ENCODE assay signal across 9 cellular contexts in genomic region chr12:6430124-6430989, GRCh38. TPM values are rescaled to one million over a fixed set of nuclear protein-coding genes. Genes with fewer than 3 reads are reported as not detected.
DNase-seq lines count a peak whose midpoint lies in the region; ATAC-seq and TF ChIP-seq lines count a peak whose summit lies in the region.
"Had no signal": no experiment of that assay in that cellular context is flagged by ENCODE, and none has a peak within 500 bp of the region (broad histone marks: within the 10 kb centered on the region; RNA-seq: fewer than 3 reads in every experiment).

No MANE protein-coding gene starts in this region.

- no peak overlapping the region for H3K4me3 Mint-ChIP-seq in endodermal cell
- H3K4me3 Mint-ChIP-seq: neural crest cell had no signal

- H3K27ac ChIP-seq in VCaP: peak overlapping the region; percentile 80
- no peak overlapping the region for H3K27ac ChIP-seq in endodermal cell (ENCODE audit: low read depth, low read length)
- peak overlapping the region; percentile 83 for H3K27ac ChIP-seq in suprapubic skin

- WGBS in endodermal cell (ENCODE audit: insufficient coverage in 1 of 2, insufficient read length in 1 of 2), 2 experiments: 93% methylated on average over 16 to 18 of the region's 19 CpGs
- 20% methylated on average over 19 of the region's 19 CpGs for WGBS in suprapubic skin

- H3K9me3 Mint-ChIP-seq in endodermal cell: no peaks in the 10 kb centered on the region
- H3K9me3 Mint-ChIP-seq: neural crest cell had no signal

- TF ChIP-seq CTCF in VCaP (conservative IDR thresholded peaks at IDR 0.05) (no peak), endodermal cell (conservative IDR thresholded peaks at IDR 0.05) (no peak), suprapubic skin (IDR thresholded peaks at IDR 0.05) (no peak)

- ATAC-seq in GM21515 (IDR thresholded peaks at IDR 0.05; ENCODE audit: unreplicated experiment): no peak

- H3K36me3 ChIP-seq in endodermal cell (ENCODE audit: control insufficient read depth, insufficient read depth, low read length): no peaks in the 10 kb centered on the region
- H3K36me3 ChIP-seq in suprapubic skin: no peaks in the 10 kb centered on the region

- H3K27ac Mint-ChIP-seq in endodermal cell: no peak overlapping the region

- H3K4me1 ChIP-seq in endodermal cell (ENCODE audit: control insufficient read depth, insufficient read depth, low read length) (no peaks in the 10 kb centered on the region), suprapubic skin (peaks cover 17% of the 10 kb centered on the region)

- H3K4me3 ChIP-seq in endodermal cell (ENCODE audit: low read length): no peak overlapping the region
- H3K4me3 ChIP-seq in suprapubic skin: peak overlapping the region; percentile 16

- no peak for TF ChIP-seq EP300 in suprapubic skin (IDR thresholded peaks at IDR 0.05)

- no peaks in the 10 kb centered on the region for H3K36me3 Mint-ChIP-seq in endodermal cell (ENCODE audit: low read depth)

- peaks cover 14% of the 10 kb centered on the region for H3K4me1 Mint-ChIP-seq in endodermal cell

- H3K9me3 ChIP-seq in endodermal cell (ENCODE audit: control insufficient read depth, low read length): no peaks in the 10 kb centered on the region
- no peaks in the 10 kb centered on the region for H3K9me3 ChIP-seq in suprapubic skin

- no peaks in the 10 kb centered on the region for H3K27me3 Mint-ChIP-seq in endodermal cell (ENCODE audit: insufficient read depth)

- no peak overlapping the region for H3K9ac ChIP-seq in endodermal cell (ENCODE audit: extremely low read depth, low read length, poor library complexity, severe bottlenecking)

- no peaks in the 10 kb centered on the region for H3K27me3 ChIP-seq in endodermal cell (ENCODE audit: control insufficient read depth, insufficient read depth, low read length, poor library complexity, severe bottlenecking)
- no peaks in the 10 kb centered on the region for H3K27me3 ChIP-seq in suprapubic skin

- TF ChIP-seq POLR2A in suprapubic skin (IDR thresholded peaks at IDR 0.05): no peak

- DNase-seq in AG20443 (ENCODE audit: low spot score) (peak; percentile 95), HUDEP-2 (lab: John Stamatoyannopoulos, UW; ENCODE audit: unreplicated experiment in 76 of 76) (peak in 74 of 76 experiments; percentile 70 to 96 (median 91)), endodermal cell (peak; percentile 40), middle frontal gyrus (ENCODE audit: extremely low spot score, low spot score) (peak; percentile 32), suprapubic skin (ENCODE audit: low spot score in 2 of 2) (peak; percentile 93 to 96), NCI-H2196 (lab: John Stamatoyannopoulos, UW; ENCODE audit: unreplicated experiment) (no peak)

RNA-seq across cellular contexts. Expression of gene CD27, which starts 14.4 kb away (rescaled TPM):
- total RNA-seq in endodermal cell (under 1 TPM in 1 of 2 donors, not detected in 1; 0.44 TPM), suprapubic skin (1 to 10 TPM in 1 of 4 donors, not detected in 3; 1.9 TPM)
- polyA plus RNA-seq in endodermal cell (2013, experiment 1 of 2): not detected
- not detected for polyA plus RNA-seq in endodermal cell (2013, experiment 2 of 2)
- total RNA-seq: neural crest cell had no signal

RNA-seq across cellular contexts. Expression of gene TAPBPL, which starts 21.5 kb away (rescaled TPM):
- total RNA-seq in endodermal cell (1 to 10 TPM in 1 of 2 donors, under 1 TPM in 1; 0.55 to 1.4 TPM), suprapubic skin (10 to 100 TPM; 10.9 to 25.2 (median 17.7) TPM)
- polyA plus RNA-seq in endodermal cell (2013, experiment 1 of 2): 0.46 TPM
- polyA plus RNA-seq in endodermal cell (2013, experiment 2 of 2): 0.41 TPM

RNA-seq across cellular contexts. Expression of gene VAMP1, which starts 40.1 kb away (rescaled TPM):
- total RNA-seq in endodermal cell: 10 to 100 TPM in 1 of 2 donors, 1 to 10 TPM in 1; 5.6 to 17.8 TPM
- polyA plus RNA-seq in endodermal cell (2013, experiment 1 of 2): 15.1 TPM
- polyA plus RNA-seq in endodermal cell (2013, experiment 2 of 2): 12.9 TPM
- 1 to 10 TPM; 2.1 to 5.4 (median 3.7) TPM for total RNA-seq in suprapubic skin

RNA-seq across cellular contexts. Expression of gene LTBR, which starts 46.4 kb away (rescaled TPM):
- 1 to 10 TPM; 8.4 to 9.1 TPM for total RNA-seq in endodermal cell
- 1.5 TPM for polyA plus RNA-seq in endodermal cell (2013, experiment 1 of 2)
- 1.9 TPM for polyA plus RNA-seq in endodermal cell (2013, experiment 2 of 2)
- total RNA-seq in suprapubic skin: 100 to 1,000 TPM; 157 to 297 (median 204) TPM

RNA-seq across cellular contexts. Expression of gene SCNN1A, which starts 55.0 kb away (rescaled TPM):
- 10 to 100 TPM; 32.1 to 87.7 TPM for total RNA-seq in endodermal cell
- 9.0 TPM for polyA plus RNA-seq in endodermal cell (2013, experiment 1 of 2)
- 4.3 TPM for polyA plus RNA-seq in endodermal cell (2013, experiment 2 of 2)
- 100 to 1,000 TPM in 1 of 4 donors, 10 to 100 TPM in 3; 74.2 to 143 (median 93.7) TPM for total RNA-seq in suprapubic skin
- total RNA-seq: neural crest cell had no signal

Comparison
In these comparisons a context has a peak if more than half of its experiments do, and no peak if none do; other contexts are left out.
1. RNA of gene TAPBPL, which starts 21.5 kb away (total RNA-seq): 10.9 to 25.2 TPM in suprapubic skin; 0.55 to 1.4 TPM in endodermal cell; every median in the first group is over 4 times any median in the second.